Comparison of ENCODE assay signal across 18 cellular contexts in genomic region chr6:80197474-80197873, GRCh38.
A peak's percentile ranks its signal among the peaks of the same experiment; 100 is the strongest.
DNase-seq lines count a peak whose midpoint lies in the region; ATAC-seq, FAIRE-seq and TF ChIP-seq lines count a peak whose summit lies in the region.
"Had no signal": no experiment of that assay in that cellular context is flagged by ENCODE, and none has a peak within 500 bp of the region (broad histone marks: within the 10 kb centered on the region; RNA-seq: fewer than 3 reads in every experiment).

No MANE protein-coding gene starts in this region.

- no peaks in the 10 kb centered on the region for H3K79me2 ChIP-seq in GM23248 (ENCODE audit: insufficient read depth)

- no peak overlapping the region for H3K4me2 ChIP-seq in GM23248 (ENCODE audit: unreplicated experiment)

- POLR2A ChIA-PET in activated CD4-positive, alpha-beta memory T cell treated with anti-CD3 and anti-CD28 coated beads for 36 hours (lab: Charles Lee): no interaction called here

- no peak overlapping the region for H2AFZ ChIP-seq in GM23248

- no peak for TF ChIP-seq POLR2A in stomach (IDR thresholded peaks at IDR 0.05)

- no peak for TF ChIP-seq CTCF in bronchial epithelial cell (IDR thresholded peaks at IDR 0.05; ENCODE audit: insufficient read depth, low read length, severe bottlenecking)
- TF ChIP-seq CTCF in left lung (IDR thresholded peaks at IDR 0.05): no peak
- TF ChIP-seq CTCF in stomach (IDR thresholded peaks at IDR 0.05): no peak

- no peaks in the 10 kb centered on the region for H3F3A ChIP-seq in GM23248 (ENCODE audit: insufficient read depth)

- H3K36me3 ChIP-seq in GM23248 (ENCODE audit: low read depth) (no peaks in the 10 kb centered on the region), bronchial epithelial cell (ENCODE audit: control insufficient read depth, insufficient read depth, low read length) (no peaks in the 10 kb centered on the region), left lung (no peaks in the 10 kb centered on the region), stomach (peaks cover 0 to 4% (median 0%) of the 10 kb centered on the region in 4 donors), HAP-1 (replicated peaks) (no peaks in the 10 kb centered on the region)
- H3K36me3 ChIP-seq: BE2C, Peyer's patch had no signal

- ATAC-seq in left lung: peak; percentile 91
- ATAC-seq: stimulated activated naive B cell treated with anti-CD40 and anti-IgM and Interleukin-4, amounts not matched to agents 10 μg/mL and 1 μg/mL and 100 μg/mL, for 72 hours had no signal

- H3K27me3 ChIP-seq in GM23248 (replicated peaks; ENCODE audit: insufficient read depth): no peaks in the 10 kb centered on the region
- H3K27me3 ChIP-seq in bronchial epithelial cell (ENCODE audit: control insufficient read depth, insufficient read depth, low read length): no peaks in the 10 kb centered on the region
- H3K27me3 ChIP-seq in left lung: no peaks in the 10 kb centered on the region
- H3K27me3 ChIP-seq in stomach: no peaks in the 10 kb centered on the region
- H3K27me3 ChIP-seq in HAP-1 (ENCODE audit: low read depth): no peaks in the 10 kb centered on the region
- H3K27me3 ChIP-seq: BE2C, Peyer's patch had no signal

- in situ Hi-C loops in ACHN (cut with HindIII; ENCODE audit: low pct_ligation_motif_present, low pct_unique_long_range_greater_than_20kb, low sequenced_read_pairs): no loop called here
- in situ Hi-C loops in GM23248 (cut with MboI): no loop called here
- in situ Hi-C loops in HAP-1 (cut with MboI; ENCODE audit: low sequenced_read_pairs): no loop called here

- H3K9ac ChIP-seq in GM23248: no peak overlapping the region

- intact Hi-C loops in left lung (cut with DNase I): no loop called here
- intact Hi-C loops in activated CD4-positive, alpha-beta memory T cell treated with anti-CD3 and anti-CD28 coated beads for 36 hours (cut with micrococcal nuclease): no loop called here
- intact Hi-C loops in stomach (cut with DNase I; ENCODE audit: low total_unique reads): no loop called here

- 9 to 12% methylated on average over 1 of the region's 1 CpG for WGBS in GM23248 (ENCODE audit: low coverage in 1 of 2, low lambda C conversion rate in 2 of 2, missing lambda C conversion rate in 2 of 2), 2 experiments
- WGBS in stomach, 5 donors: 43 to 77% (median 72%) methylated on average over 1 of the region's 1 CpG

- H3K9me3 Mint-ChIP-seq in activated CD4-positive, alpha-beta memory T cell treated with anti-CD3 and anti-CD28 coated beads for 36 hours: no peaks in the 10 kb centered on the region
- H3K9me3 Mint-ChIP-seq: H9; stimulated activated naive B cell treated with anti-CD40 and anti-IgM and Interleukin-4, amounts not matched to agents 10 μg/mL and 1 μg/mL and 100 μg/mL, for 72 hours had no signal

- no peak overlapping the region for H3K27ac Mint-ChIP-seq in activated CD4-positive, alpha-beta memory T cell treated with anti-CD3 and anti-CD28 coated beads for 36 hours
- H3K27ac Mint-ChIP-seq: H9; progenitor cell of endocrine pancreas; stimulated activated naive B cell treated with anti-CD40 and anti-IgM and Interleukin-4, amounts not matched to agents 10 μg/mL and 1 μg/mL and 100 μg/mL, for 72 hours had no signal

- CTCF ChIA-PET in activated CD4-positive, alpha-beta memory T cell treated with anti-CD3 and anti-CD28 coated beads for 36 hours (lab: Charles Lee): no interaction called here

- H3K4me1 ChIP-seq in GM23248 (ENCODE audit: insufficient read depth): peaks cover 11% of the 10 kb centered on the region
- H3K4me1 ChIP-seq in left lung: no peaks in the 10 kb centered on the region
- peaks cover 4 to 13% (median 7%) of the 10 kb centered on the region in 4 donors for H3K4me1 ChIP-seq in stomach
- no peaks in the 10 kb centered on the region for H3K4me1 ChIP-seq in HAP-1
- H3K4me1 ChIP-seq: BE2C, Peyer's patch had no signal

- FAIRE-seq in bronchial epithelial cell (lab: Jason Lieb, UNC): peak; percentile 77
- FAIRE-seq: endometrium, G401.6 had no signal

- no peak overlapping the region for H3K4me3 Mint-ChIP-seq in activated CD4-positive, alpha-beta memory T cell treated with anti-CD3 and anti-CD28 coated beads for 36 hours
- H3K4me3 Mint-ChIP-seq: H9; stimulated activated naive B cell treated with anti-CD40 and anti-IgM and Interleukin-4, amounts not matched to agents 10 μg/mL and 1 μg/mL and 100 μg/mL, for 72 hours had no signal

- H3K4me3 ChIP-seq in GM23248 (no peak overlapping the region), bronchial epithelial cell (ENCODE audit: low read depth, low read length) (no peak overlapping the region), left lung (no peak overlapping the region), stomach (no peak overlapping the region), HAP-1 (no peak overlapping the region)
- H3K4me3 ChIP-seq: Peyer's patch had no signal

- TF ChIP-seq EP300 in stomach (IDR thresholded peaks at IDR 0.05): no peak

- peaks cover 3% of the 10 kb centered on the region for H3K36me3 Mint-ChIP-seq in activated CD4-positive, alpha-beta memory T cell treated with anti-CD3 and anti-CD28 coated beads for 36 hours

- H4K20me1 ChIP-seq in GM23248 (ENCODE audit: insufficient read depth): no peaks in the 10 kb centered on the region

- no peak overlapping the region for H3K27ac ChIP-seq in GM23248
- H3K27ac ChIP-seq in left lung: no peak overlapping the region
- H3K27ac ChIP-seq in stomach: no peak overlapping the region
- H3K27ac ChIP-seq: Peyer's patch had no signal

- no peaks in the 10 kb centered on the region for H3K9me2 ChIP-seq in GM23248 (ENCODE audit: insufficient read depth)

- DNase-seq in ACHN: peak; percentile 75
- DNase-seq in GM23248: peak; percentile 67
- no peak for DNase-seq in bronchial epithelial cell (ENCODE audit: low read depth)
- no peak for DNase-seq in left lung
- DNase-seq in activated T-cell treated with anti-CD3 and anti-CD28 coated beads for 4 hours: no peak
- no peak for DNase-seq in activated CD4-positive, alpha-beta memory T cell treated with anti-CD3 and anti-CD28 coated beads for 36 hours
- DNase-seq in stomach: no peak
- no peak for DNase-seq in HAP-1 (ENCODE audit: low spot score in 2 of 2)
- DNase-seq: activated CD4-positive, alpha-beta T cell treated with anti-CD3 and anti-CD28 coated beads, Interleukin-2, amount 50 U/mL, for 4 hours; activated effector memory CD4-positive, alpha-beta T cell treated with Interleukin-2 at 50 U/mL for 16 hours; BE2C; H9; Peyer's patch; stimulated activated CD4-positive, alpha-beta T cell treated with anti-CD3 and anti-CD28 coated beads, Interleukin-4, amount 100 ng/mL, for 24 hours; stimulated activated naive B cell treated with anti-CD40 and anti-IgM and Interleukin-4, amounts not matched to agents 10 μg/mL and 1 μg/mL and 100 μg/mL, for 72 hours had no signal

- no peaks in the 10 kb centered on the region for H3K27me3 Mint-ChIP-seq in activated CD4-positive, alpha-beta memory T cell treated with anti-CD3 and anti-CD28 coated beads for 36 hours
- H3K27me3 Mint-ChIP-seq: progenitor cell of endocrine pancreas; stimulated activated naive B cell treated with anti-CD40 and anti-IgM and Interleukin-4, amounts not matched to agents 10 μg/mL and 1 μg/mL and 100 μg/mL, for 72 hours had no signal

- H3K9me3 ChIP-seq in GM23248 (ENCODE audit: low read depth) (no peaks in the 10 kb centered on the region), left lung (no peaks in the 10 kb centered on the region), stomach (no peaks in the 10 kb centered on the region), HAP-1 (no peaks in the 10 kb centered on the region)
- H3K9me3 ChIP-seq: BE2C, Peyer's patch had no signal

- H3K4me1 Mint-ChIP-seq in activated CD4-positive, alpha-beta memory T cell treated with anti-CD3 and anti-CD28 coated beads for 36 hours (ENCODE audit: low read depth): no peaks in the 10 kb centered on the region
- H3K4me1 Mint-ChIP-seq: H9; stimulated activated naive B cell treated with anti-CD40 and anti-IgM and Interleukin-4, amounts not matched to agents 10 μg/mL and 1 μg/mL and 100 μg/mL, for 72 hours had no signal

Comparison
In these comparisons a context has a peak if more than half of its experiments do, and no peak if none do; other contexts are left out.
1. DNase-seq: peak in ACHN (single experiment) and GM23248 (single experiment); none in bronchial epithelial cell (single experiment), left lung (0 of 2), activated T-cell treated with anti-CD3 and anti-CD28 coated beads for 4 hours (single experiment), activated CD4-positive, alpha-beta memory T cell treated with anti-CD3 and anti-CD28 coated beads for 36 hours (single experiment), stomach (single experiment) and HAP-1 (0 of 2).